11 cellular contexts compared by ENCODE assay signal in genomic region chr9:127809002-127809561, GRCh38. TPM values are rescaled to one million over a fixed set of nuclear protein-coding genes. Genes with fewer than 3 reads are reported as not detected.
A peak's percentile ranks its signal among the peaks of the same experiment; 100 is the strongest.
DNase-seq lines count a peak whose midpoint lies in the region; ATAC-seq and TF ChIP-seq lines count a peak whose summit lies in the region.
"Had no signal": no experiment of that assay in that cellular context is flagged by ENCODE, and none has a peak within 500 bp of the region (broad histone marks: within the 10 kb centered on the region; RNA-seq: fewer than 3 reads in every experiment).

No MANE protein-coding gene starts in this region.

- H3K27ac ChIP-seq in BLaER1 (peak overlapping the region; percentile 98), OCI-LY7 (ENCODE audit: low read depth, low read length, poor library complexity, severe bottlenecking) (peak overlapping the region; percentile 42), iPS-20b (ENCODE audit: low read length) (no peak overlapping the region)

- BruUV-seq in OCI-LY7 (replicated peaks; lab: Mats Ljungman, UMichigan) = no TSS peak

- peaks cover 79% of the 10 kb centered on the region for H3K4me1 ChIP-seq in BLaER1
- H3K4me1 ChIP-seq in OCI-LY7 (ENCODE audit: insufficient read depth, low read length, poor library complexity, severe bottlenecking) = peaks cover 25% of the 10 kb centered on the region
- H3K4me1 ChIP-seq in iPS-20b (ENCODE audit: insufficient read depth, low read length) = peaks cover 4% of the 10 kb centered on the region; the same call in 1 of the 2 replicates
- peaks cover 17% of the 10 kb centered on the region for H3K4me1 ChIP-seq in mucosa of descending colon (ENCODE audit: low read depth)

- H3K4me2 ChIP-seq in BLaER1 = peak overlapping the region; percentile 96
- peak overlapping the region; percentile 46 for H3K4me2 ChIP-seq in OCI-LY7 (ENCODE audit: low read length)

- peaks cover 18% of the 10 kb centered on the region for H3K79me2 ChIP-seq in OCI-LY7 (ENCODE audit: insufficient read depth, low read depth, low read length)

- CTCF ChIA-PET in OCI-LY7 (lab: Charles Lee; ENCODE audit: unreplicated experiment) = no interaction called here

- H3K36me3 ChIP-seq in BLaER1 = peaks cover 98% of the 10 kb centered on the region
- peaks cover 92% of the 10 kb centered on the region for H3K36me3 ChIP-seq in OCI-LY7 (ENCODE audit: insufficient read depth, low read length)
- peaks cover 62% of the 10 kb centered on the region for H3K36me3 ChIP-seq in iPS-20b (ENCODE audit: insufficient read depth, low read depth, low read length)
- H3K36me3 ChIP-seq in mucosa of descending colon (ENCODE audit: low read depth) = peaks cover 6% of the 10 kb centered on the region

- H2AFZ ChIP-seq in OCI-LY7 (ENCODE audit: low read length) = no peak overlapping the region

- DNase-seq in OCI-LY7 (ENCODE audit: low spot score) (no peak), SW480 (ENCODE audit: low spot score) (no peak), mucosa of descending colon (no peak)
- DNase-seq: activated CD8-positive, alpha-beta memory T cell treated with anti-CD3 and anti-CD28 coated beads, Interleukin-2, amount 50 U/mL, for 4 hours; immature natural killer cell; KBM-7; NCI-H2081 treated with DMSO at 0.1 percent for 48 hours; stimulated activated naive CD4-positive, alpha-beta T cell had no signal

- ATAC-seq in HG02885 (IDR thresholded peaks at IDR 0.05; ENCODE audit: poor library complexity, unreplicated experiment) = no peak
- no peak for ATAC-seq in mucosa of descending colon

- no peaks in the 10 kb centered on the region for H3K9me2 ChIP-seq in OCI-LY7 (ENCODE audit: insufficient read depth, low read length)

- H3K4me3 ChIP-seq in BLaER1 = peak overlapping the region; percentile 44
- H3K4me3 ChIP-seq in OCI-LY7 (ENCODE audit: low read depth, low read length, poor library complexity, severe bottlenecking) = no peak overlapping the region
- peak overlapping the region; percentile 51; the same call in 1 of the 2 replicates for H3K4me3 ChIP-seq in iPS-20b (ENCODE audit: low read length)
- H3K4me3 ChIP-seq in mucosa of descending colon = no peak overlapping the region

- H4K20me1 ChIP-seq in BLaER1 (peaks cover 95% of the 10 kb centered on the region), OCI-LY7 (ENCODE audit: insufficient read depth, low read length) (no peaks in the 10 kb centered on the region; the same call in 1 of the 2 replicates)

- POLR2A ChIA-PET in OCI-LY7 (lab: Charles Lee) = interaction anchor here (0.6 to 1.0 kb wide), 2 partner anchors 54 to 75 kb away, joined by 3 to 6 read pairs; no protein-coding TSS in a partner anchor

- H3K9me3 ChIP-seq in BLaER1 = no peaks in the 10 kb centered on the region
- no peaks in the 10 kb centered on the region for H3K9me3 ChIP-seq in OCI-LY7 (ENCODE audit: low read length)
- H3K9me3 ChIP-seq in iPS-20b (ENCODE audit: insufficient read depth, low read depth, low read length) = no peaks in the 10 kb centered on the region
- H3K9me3 ChIP-seq in mucosa of descending colon = no peaks in the 10 kb centered on the region

- no peak for TF ChIP-seq CTCF in OCI-LY7 (conservative IDR thresholded peaks at IDR 0.05; ENCODE audit: low read length)
- TF ChIP-seq CTCF in mucosa of descending colon (IDR thresholded peaks at IDR 0.05) = no peak

- H3K27me3 ChIP-seq in BLaER1 = no peaks in the 10 kb centered on the region
- H3K27me3 ChIP-seq in iPS-20b (ENCODE audit: insufficient read depth, low read length) = no peaks in the 10 kb centered on the region

- no peak overlapping the region for H3K9ac ChIP-seq in BLaER1
- peak overlapping the region; percentile 32; the same call in 1 of the 2 replicates for H3K9ac ChIP-seq in iPS-20b (ENCODE audit: low read depth, low read length)

- intact Hi-C loops in OCI-LY7 (cut with micrococcal nuclease; ENCODE audit: unreplicated experiment) (no loop called here), mucosa of descending colon (cut with DNase I, micrococcal nuclease) (no loop called here)

RNA-seq across cellular contexts. Expression of gene FPGS, which starts 6.4 kb away (rescaled TPM):
- total RNA-seq in OCI-LY7 (2014; rRNA removed; shearing (Covaris generic)) = 136 and 147 TPM in 2 replicates
- total RNA-seq in OCI-LY7 (2022) (132 and 165 TPM in 2 replicates), mucosa of descending colon (10 to 100 TPM; 41.0 to 46.5 (median 41.3) TPM)

RNA-seq across cellular contexts. Expression of gene CDK9, which starts 23.2 kb away (rescaled TPM):
- 69.8 and 80.0 TPM in 2 replicates for total RNA-seq in OCI-LY7 (2014; rRNA removed; shearing (Covaris generic))
- total RNA-seq in OCI-LY7 (2022) (123 and 136 TPM in 2 replicates), mucosa of descending colon (100 to 1,000 TPM in 1 of 3 donors, 10 to 100 TPM in 2; 67.8 to 111 (median 75.9) TPM)

RNA-seq across cellular contexts. Expression of gene SH2D3C, which starts 30.6 kb away (rescaled TPM):
- total RNA-seq in OCI-LY7 (2014; rRNA removed; shearing (Covaris generic)) = 38.5 and 40.0 TPM in 2 replicates
- total RNA-seq in OCI-LY7 (2022) (39.1 and 45.7 TPM in 2 replicates), mucosa of descending colon (1 to 10 TPM; 3.2 to 7.4 (median 4.7) TPM)

RNA-seq across cellular contexts. Expression of gene ENG, which starts 45.4 kb away (rescaled TPM):
- total RNA-seq in OCI-LY7 (2014; rRNA removed; shearing (Covaris generic)) = not detected in 2 replicates
- total RNA-seq in OCI-LY7 (2022) (not detected in 2 replicates), mucosa of descending colon (10 to 100 TPM; 18.3 to 35.5 (median 34.8) TPM)

Comparison
In these comparisons a context has a peak if more than half of its experiments do, and no peak if none do; other contexts are left out.
1. H3K4me3 ChIP-seq: peak in BLaER1 (single experiment) and iPS-20b (single experiment); none in OCI-LY7 (single experiment) and mucosa of descending colon (single experiment).
2. RNA of gene SH2D3C, which starts 30.6 kb away (total RNA-seq): 38.5 to 45.7 TPM in OCI-LY7; 3.2 to 7.4 TPM in mucosa of descending colon; every median in the first group is over 4 times any median in the second.